In genomic region chr11:134330611-134331564, GRCh38 we compare ENCODE assay signal across 9 cellular contexts. TPM values are rescaled to one million over a fixed set of nuclear protein-coding genes. Genes with fewer than 3 reads are reported as not detected.
A peak's percentile ranks its signal among the peaks of the same experiment; 100 is the strongest.
DNase-seq lines count a peak whose midpoint lies in the region; ATAC-seq and TF ChIP-seq lines count a peak whose summit lies in the region.
"Had no signal": no experiment of that assay in that cellular context is flagged by ENCODE, and none has a peak within 500 bp of the region (broad histone marks: within the 10 kb centered on the region; RNA-seq: fewer than 3 reads in every experiment).

No MANE protein-coding gene starts in this region.

- H3K36me3 ChIP-seq in right atrium auricular region (no peaks in the 10 kb centered on the region), vagina (no peaks in the 10 kb centered on the region)
- H3K36me3 ChIP-seq in naive thymus-derived CD4-positive, alpha-beta T cell (ENCODE audit: control insufficient read depth in 2 of 3, insufficient read depth in 3 of 3, low read length in 3 of 3): no peaks in the 10 kb centered on the region

- H3K4me1 ChIP-seq in right atrium auricular region (peaks cover 0 to 11% of the 10 kb centered on the region in 2 donors), vagina (peaks cover 22% of the 10 kb centered on the region)
- peaks cover 7 to 9% of the 10 kb centered on the region in 2 donors for H3K4me1 ChIP-seq in naive thymus-derived CD4-positive, alpha-beta T cell (ENCODE audit: control insufficient read depth in 2 of 2, insufficient read depth in 2 of 2, low read length in 2 of 2)

- TF ChIP-seq CTCF in right atrium auricular region (IDR thresholded peaks at IDR 0.05) (no peak), coronary artery (IDR thresholded peaks at IDR 0.05) (no peak), vagina (IDR thresholded peaks at IDR 0.05) (no peak)

- H3K9me3 ChIP-seq in right atrium auricular region: no peaks in the 10 kb centered on the region
- no peaks in the 10 kb centered on the region for H3K9me3 ChIP-seq in naive thymus-derived CD4-positive, alpha-beta T cell (ENCODE audit: control insufficient read depth in 2 of 3, low read length in 3 of 3)
- no peaks in the 10 kb centered on the region for H3K9me3 ChIP-seq in vagina

- H3K36me3 Mint-ChIP-seq in naive thymus-derived CD4-positive, alpha-beta T cell: no peaks in the 10 kb centered on the region

- CTCF ChIA-PET in naive thymus-derived CD4-positive, alpha-beta T cell (lab: Charles Lee): no interaction called here

- peak overlapping the region; percentile 77 to 94 (median 88) for H3K4me3 Mint-ChIP-seq in naive thymus-derived CD4-positive, alpha-beta T cell

- DNase-seq in right atrium auricular region (ENCODE audit: low spot score) (no peak), left ventricle myocardium superior (no peak), coronary artery (ENCODE audit: low spot score) (no peak), vagina (ENCODE audit: extremely low spot score in 2 of 2) (peak in 1 of 2 donors; percentile 74), GDM1 (lab: John Stamatoyannopoulos, UW) (no peak)
- DNase-seq in naive thymus-derived CD4-positive, alpha-beta T cell: peak in 1 of 9 donors; percentile 4
- DNase-seq: cortex of kidney had no signal

- H3K27me3 Mint-ChIP-seq in naive thymus-derived CD4-positive, alpha-beta T cell: peaks cover 5 to 58% (median 9%) of the 10 kb centered on the region in 5 donors

- H3K9me3 Mint-ChIP-seq in naive thymus-derived CD4-positive, alpha-beta T cell: peaks cover 0 to 2% (median 0%) of the 10 kb centered on the region in 11 donors

- H3K27ac Mint-ChIP-seq in naive thymus-derived CD4-positive, alpha-beta T cell: peak overlapping the region in 5 of 9 donors; percentile 54 to 89 (median 66)

- TF ChIP-seq POLR2A in vagina (IDR thresholded peaks at IDR 0.05): no peak

- POLR2A ChIA-PET in naive thymus-derived CD4-positive, alpha-beta T cell (lab: Charles Lee): interaction anchor here (1.5 kb wide), 1 partner anchor 106 kb away, joined by 9 read pairs; the partner anchor contains the start of gene VPS26B

- H3K27ac ChIP-seq in right atrium auricular region (no peak overlapping the region), coronary artery (no peak overlapping the region), vagina (no peak overlapping the region)
- no peak overlapping the region for H3K27ac ChIP-seq in naive thymus-derived CD4-positive, alpha-beta T cell (ENCODE audit: low read depth, low read length)

- H3K4me3 ChIP-seq in right atrium auricular region (peak overlapping the region; percentile 35 to 54), coronary artery (peak overlapping the region; percentile 68), vagina (peak overlapping the region; percentile 52 to 91)
- H3K4me3 ChIP-seq in naive thymus-derived CD4-positive, alpha-beta T cell (ENCODE audit: low read length): peak overlapping the region; percentile 17

- peaks cover 3 to 19% (median 17%) of the 10 kb centered on the region in 7 donors for H3K4me1 Mint-ChIP-seq in naive thymus-derived CD4-positive, alpha-beta T cell

- intact Hi-C loops in left ventricle myocardium superior (cut with micrococcal nuclease): no loop called here
- intact Hi-C loops in naive thymus-derived CD4-positive, alpha-beta T cell (cut with micrococcal nuclease): loop anchor here (1.0 to 5.0 kb wide), 11 partner anchors 18 to 384 kb away; partner anchors contain the start of genes ACAD8 (in 2 of the 2), GLB1L3 (in 2 of the 2), THYN1 (in 2 of the 2) and VPS26B (in 2 of the 2)
- intact Hi-C loops in vagina (cut with DNase I): no loop called here

- H3K27me3 ChIP-seq in right atrium auricular region (peaks cover 0 to 5% of the 10 kb centered on the region in 2 donors), vagina (no peaks in the 10 kb centered on the region)
- no peaks in the 10 kb centered on the region for H3K27me3 ChIP-seq in naive thymus-derived CD4-positive, alpha-beta T cell (ENCODE audit: control insufficient read depth in 2 of 2, insufficient read depth in 2 of 2, low read length in 2 of 2)

- ATAC-seq in left ventricle myocardium superior: no peak
- no peak for ATAC-seq in naive thymus-derived CD4-positive, alpha-beta T cell
- ATAC-seq in GM19328 (IDR thresholded peaks at IDR 0.05; ENCODE audit: unreplicated experiment): no peak
- ATAC-seq in GM19455 (IDR thresholded peaks at IDR 0.05; ENCODE audit: unreplicated experiment): no peak

RNA-seq across cellular contexts. Expression of gene GLB1L2, which starts 0.9 kb away (rescaled TPM):
- 1 to 10 TPM in 1 of 2 donors, under 1 TPM in 1; 0.22 to 2.4 TPM for total RNA-seq in right atrium auricular region
- total RNA-seq in left ventricle myocardium superior: 0.37 TPM
- total RNA-seq in naive thymus-derived CD4-positive, alpha-beta T cell: 1 to 10 TPM in 4 of 5 experiments, under 1 TPM in 1; 0.34 to 2.4 (median 1.7) TPM
- under 1 TPM; 0.26 to 0.57 TPM for polyA plus RNA-seq in naive thymus-derived CD4-positive, alpha-beta T cell
- 2.0 TPM for total RNA-seq in vagina

RNA-seq across cellular contexts. Expression of gene GLB1L3, which starts 54.7 kb away (rescaled TPM):
- total RNA-seq in right atrium auricular region (not detected), left ventricle myocardium superior (not detected), vagina (2.2 TPM)
- 10 to 100 TPM in 1 of 5 experiments, 1 to 10 TPM in 4; 1.0 to 11.4 (median 2.5) TPM for total RNA-seq in naive thymus-derived CD4-positive, alpha-beta T cell
- polyA plus RNA-seq in naive thymus-derived CD4-positive, alpha-beta T cell: 1 to 10 TPM; 2.4 to 2.8 TPM

Comparison
In these comparisons a context has a peak if more than half of its experiments do, and no peak if none do; other contexts are left out.
1. H3K4me3 ChIP-seq: peak in every context shown above with its lines; median percentile 72 in vagina; 68 in coronary artery; 44 in right atrium auricular region; 17 in naive thymus-derived CD4-positive, alpha-beta T cell.
2. intact Hi-C loops: an anchor here in naive thymus-derived CD4-positive, alpha-beta T cell (1.0 to 5.0 kb wide); none called in left ventricle myocardium superior and vagina.